ENCODE assay signal across 18 cellular contexts in the genomic region with DNA sequence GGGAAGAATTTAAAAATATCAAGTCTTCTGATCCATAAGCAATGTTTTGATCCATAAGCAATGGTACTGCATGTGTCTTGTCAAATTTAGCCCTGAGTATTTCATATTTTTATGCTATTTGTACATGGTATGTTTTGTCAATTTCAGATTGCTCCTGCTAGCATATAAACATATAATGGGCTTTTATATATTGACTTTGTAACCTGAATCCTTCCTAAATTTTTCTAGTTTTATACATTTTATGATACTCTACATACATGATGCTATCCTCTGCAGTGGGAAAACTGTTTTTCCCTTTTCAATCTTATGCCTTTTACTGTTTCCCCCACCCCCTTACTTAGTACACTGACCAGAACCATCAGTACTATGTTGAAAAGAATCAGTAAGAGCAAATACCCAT.
A peak's percentile ranks its signal among the peaks of the same experiment; 100 is the strongest.
DNase-seq lines count a peak whose midpoint lies in the region; ATAC-seq and TF ChIP-seq lines count a peak whose summit lies in the region.
"Had no signal": no experiment of that assay in that cellular context is flagged by ENCODE, and none has a peak within 500 bp of the region (broad histone marks: within the 10 kb centered on the region; RNA-seq: fewer than 3 reads in every experiment).

No MANE protein-coding gene starts in this region.

- no peak for TF ChIP-seq POLR2A in HCT116 (IDR thresholded peaks at IDR 0.05; ENCODE audit: borderline replicate concordance, extremely low read depth, insufficient read depth, insufficient read length)

- H3K36me3 ChIP-seq in HCT116 (ENCODE audit: control insufficient read depth in 1 of 2, insufficient read depth in 2 of 2, low read length in 2 of 2) (no peaks in the 10 kb centered on the region), OCI-LY7 (ENCODE audit: insufficient read depth, low read length) (no peaks in the 10 kb centered on the region), Panc1 (ENCODE audit: control insufficient read depth, insufficient read depth, low read length) (no peaks in the 10 kb centered on the region; the same call in 1 of the 2 replicates)

- no peak for TF ChIP-seq RAD21 in HCT116 (IDR thresholded peaks at IDR 0.05; ENCODE audit: low read depth)

- H3K9me2 ChIP-seq in HCT116 (ENCODE audit: insufficient read depth) (no peaks in the 10 kb centered on the region), OCI-LY7 (ENCODE audit: insufficient read depth, low read length) (no peaks in the 10 kb centered on the region)

- no peaks in the 10 kb centered on the region for H4K20me1 ChIP-seq in HCT116 (ENCODE audit: insufficient read depth)
- no peaks in the 10 kb centered on the region for H4K20me1 ChIP-seq in OCI-LY7 (ENCODE audit: insufficient read depth, low read length)
- H4K20me1 ChIP-seq: BLaER1 treated with 17β-estradiol and CSF1 and Interleukin-3, amounts not matched to agents 10 nM and 100 nM had no signal

- CTCF ChIA-PET in HCT116 (lab: Charles Lee): no interaction called here
- CTCF ChIA-PET in OCI-LY7 (lab: Charles Lee; ENCODE audit: unreplicated experiment): no interaction called here
- CTCF ChIA-PET in Panc1 (lab: Charles Lee): no interaction called here

- in situ Hi-C loops in Panc1 (cut with HindIII; ENCODE audit: low pct_unique_long_range_greater_than_20kb, low sequenced_read_pairs): no loop called here

- H3K9me3 ChIP-seq in HCT116 (ENCODE audit: control insufficient read depth in 1 of 2, insufficient read depth in 1 of 2, low read depth in 1 of 2, low read length in 2 of 2) (no peaks in the 10 kb centered on the region), OCI-LY7 (ENCODE audit: low read length) (no peaks in the 10 kb centered on the region), Panc1 (ENCODE audit: control insufficient read depth, insufficient read depth, low read depth, low read length) (no peaks in the 10 kb centered on the region)
- H3K9me3 ChIP-seq: Caco-2 had no signal

- H3K27ac ChIP-seq in HCT116 (ENCODE audit: low read depth, low read length) (no peak overlapping the region), OCI-LY7 (ENCODE audit: low read depth, low read length, poor library complexity, severe bottlenecking) (no peak overlapping the region), Panc1 (ENCODE audit: low read length) (no peak overlapping the region)
- H3K27ac ChIP-seq: BLaER1 treated with 17β-estradiol and CSF1 and Interleukin-3, amounts not matched to agents 10 nM and 100 nM; C4-2B had no signal

- H2AFZ ChIP-seq in HCT116 (ENCODE audit: low read depth, low read length, poor library complexity, severe bottlenecking) (no peak overlapping the region), OCI-LY7 (ENCODE audit: low read length) (no peak overlapping the region)

- H3K4me3 ChIP-seq in HCT116 (replicated peaks in 1 of 2; ENCODE audit: low read depth in 1 of 2, low read length in 2 of 2) (no peak overlapping the region), OCI-LY7 (ENCODE audit: low read depth, low read length, poor library complexity, severe bottlenecking) (no peak overlapping the region), Panc1 (ENCODE audit: low read depth in 2 of 2, low read length in 2 of 2) (no peak overlapping the region)
- H3K4me3 ChIP-seq: BLaER1 treated with 17β-estradiol and CSF1 and Interleukin-3, amounts not matched to agents 10 nM and 100 nM had no signal

- ATAC-seq in HCT116 (no peak), Panc1 (no peak), GM18861 (IDR thresholded peaks at IDR 0.05; ENCODE audit: unreplicated experiment) (no peak), GM21360 (IDR thresholded peaks at IDR 0.05; ENCODE audit: unreplicated experiment) (no peak), HG03196 (IDR thresholded peaks at IDR 0.05; ENCODE audit: unreplicated experiment) (no peak)
- ATAC-seq: CD8-positive, alpha-beta T cell had no signal

- H3K9ac ChIP-seq in HCT116 (ENCODE audit: low read length): no peak overlapping the region
- H3K9ac ChIP-seq: BLaER1 treated with 17β-estradiol and CSF1 and Interleukin-3, amounts not matched to agents 10 nM and 100 nM had no signal

- H3K4me2 ChIP-seq in HCT116 (ENCODE audit: low read length) (no peak overlapping the region), OCI-LY7 (ENCODE audit: low read length) (no peak overlapping the region)
- H3K4me2 ChIP-seq: BLaER1 treated with 17β-estradiol and CSF1 and Interleukin-3, amounts not matched to agents 10 nM and 100 nM had no signal

- TF ChIP-seq CTCF in HCT116 (IDR thresholded peaks at IDR 0.05 in 2 of 3, conservative IDR thresholded peaks at IDR 0.05 in 1 of 3; ENCODE audit: borderline replicate concordance in 1 of 3, insufficient read depth in 1 of 3, low read depth in 2 of 3, low read length in 2 of 3): no peak
- TF ChIP-seq CTCF in OCI-LY7 (conservative IDR thresholded peaks at IDR 0.05; ENCODE audit: low read length): no peak
- no peak for TF ChIP-seq CTCF in Panc1 (IDR thresholded peaks at IDR 0.05)

- intact Hi-C loops in HCT116 (cut with micrococcal nuclease): no loop called here
- intact Hi-C loops in OCI-LY7 (cut with micrococcal nuclease; ENCODE audit: unreplicated experiment): no loop called here
- intact Hi-C loops in Panc1 (cut with micrococcal nuclease; ENCODE audit: unreplicated experiment): no loop called here

- POLR2A ChIA-PET in HCT116 (lab: Charles Lee) (no interaction called here), OCI-LY7 (lab: Charles Lee) (no interaction called here), Panc1 (lab: Charles Lee) (no interaction called here)

- H3K27me3 ChIP-seq in HCT116 (ENCODE audit: insufficient read depth, low read length): no peaks in the 10 kb centered on the region
- H3K27me3 ChIP-seq in Panc1 (ENCODE audit: control insufficient read depth, insufficient read depth, low read length): no peaks in the 10 kb centered on the region
- H3K27me3 ChIP-seq: BLaER1 treated with 17β-estradiol and CSF1 and Interleukin-3, amounts not matched to agents 10 nM and 100 nM had no signal

- RAD21 ChIA-PET in HCT116 (lab: Charles Lee; ENCODE audit: low non-redundant PET in 1 of 2, low total read pairs in 2 of 2, uncharacterized antibody in 2 of 2, unreplicated experiment in 2 of 2): no interaction called here

- H3K79me2 ChIP-seq in HCT116 (ENCODE audit: insufficient read depth, low read length) (no peaks in the 10 kb centered on the region), OCI-LY7 (ENCODE audit: insufficient read depth, low read depth, low read length) (no peaks in the 10 kb centered on the region)

- BruUV-seq in HCT116 (replicated peaks; lab: Mats Ljungman, UMichigan) (TSS peak; percentile 25), OCI-LY7 (replicated peaks; lab: Mats Ljungman, UMichigan) (TSS peak; percentile 42), Panc1 (replicated peaks; lab: Mats Ljungman, UMichigan) (TSS peak; percentile 36)

- DNase-seq in HCT116 (ENCODE audit: low read depth, low spot score) (no peak), OCI-LY7 (ENCODE audit: low spot score) (no peak), Panc1 (ENCODE audit: low read depth, low spot score) (no peak), GOT3 (lab: John Stamatoyannopoulos, UW) (no peak)
- DNase-seq: 8988T; ACHN; AML-193; Caco-2; Calu3; CD4-positive, alpha-beta T cell; CD8-positive, alpha-beta T cell; DMS79 treated with DMSO at 0.1 percent for 48 hours; GF-D8 had no signal

- H3K4me1 ChIP-seq in HCT116 (ENCODE audit: control insufficient read depth in 1 of 2, insufficient read depth in 2 of 2, low read length in 2 of 2): no peaks in the 10 kb centered on the region
- no peaks in the 10 kb centered on the region for H3K4me1 ChIP-seq in OCI-LY7 (ENCODE audit: insufficient read depth, low read length, poor library complexity, severe bottlenecking)
- no peaks in the 10 kb centered on the region for H3K4me1 ChIP-seq in Panc1 (ENCODE audit: control insufficient read depth, insufficient read depth, low read length)
- H3K4me1 ChIP-seq: BLaER1 treated with 17β-estradiol and CSF1 and Interleukin-3, amounts not matched to agents 10 nM and 100 nM; Caco-2 had no signal

TF ChIP-seq in HCT116, 20 proteins besides CTCF, POLR2A, EP300 and RAD21 (continues in another document):
- no peak for TF ChIP-seq CBX3 (IDR thresholded peaks at IDR 0.05; ENCODE audit: low read depth)
- TF ChIP-seq SRF (IDR thresholded peaks at IDR 0.05; ENCODE audit: low read depth): no peak
- TF ChIP-seq EZH2phosphoT487 (IDR thresholded peaks at IDR 0.05; ENCODE audit: borderline replicate concordance): no peak
- no peak for TF ChIP-seq ZFX (IDR thresholded peaks at IDR 0.05)
- TF ChIP-seq POLR2AphosphoS5 (IDR thresholded peaks at IDR 0.05; ENCODE audit: low read depth, low read length): no peak
- TF ChIP-seq FOSL1 (IDR thresholded peaks at IDR 0.05; ENCODE audit: low read depth): no peak
- TF ChIP-seq ZNF274 (IDR thresholded peaks at IDR 0.05; ENCODE audit: low read depth, low read length): no peak
- TF ChIP-seq YY1 (IDR thresholded peaks at IDR 0.05; ENCODE audit: extremely low read depth, insufficient replicate concordance, low read depth, low read length): no peak
- no peak for TF ChIP-seq SIN3A (IDR thresholded peaks at IDR 0.05; ENCODE audit: low read depth)
- no peak for TF ChIP-seq EGR1 (IDR thresholded peaks at IDR 0.05; ENCODE audit: low read depth)
- TF ChIP-seq, protein P1, sequence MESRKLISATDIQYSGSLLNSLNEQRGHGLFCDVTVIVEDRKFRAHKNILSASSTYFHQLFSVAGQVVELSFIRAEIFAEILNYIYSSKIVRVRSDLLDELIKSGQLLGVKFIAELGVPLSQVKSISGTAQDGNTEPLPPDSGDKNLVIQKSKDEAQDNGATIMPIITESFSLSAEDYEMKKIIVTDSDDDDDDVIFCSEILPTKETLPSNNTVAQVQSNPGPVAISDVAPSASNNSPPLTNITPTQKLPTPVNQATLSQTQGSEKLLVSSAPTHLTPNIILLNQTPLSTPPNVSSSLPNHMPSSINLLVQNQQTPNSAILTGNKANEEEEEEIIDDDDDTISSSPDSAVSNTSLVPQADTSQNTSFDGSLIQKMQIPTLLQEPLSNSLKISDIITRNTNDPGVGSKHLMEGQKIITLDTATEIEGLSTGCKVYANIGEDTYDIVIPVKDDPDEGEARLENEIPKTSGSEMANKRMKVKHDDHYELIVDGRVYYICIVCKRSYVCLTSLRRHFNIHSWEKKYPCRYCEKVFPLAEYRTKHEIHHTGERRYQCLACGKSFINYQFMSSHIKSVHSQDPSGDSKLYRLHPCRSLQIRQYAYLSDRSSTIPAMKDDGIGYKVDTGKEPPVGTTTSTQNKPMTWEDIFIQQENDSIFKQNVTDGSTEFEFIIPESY (IDR thresholded peaks at IDR 0.05; ENCODE audit: extremely low read depth, insufficient replicate concordance, low read length): no peak
